ENCODE assay signal across 13 cellular contexts in the genomic region with DNA sequence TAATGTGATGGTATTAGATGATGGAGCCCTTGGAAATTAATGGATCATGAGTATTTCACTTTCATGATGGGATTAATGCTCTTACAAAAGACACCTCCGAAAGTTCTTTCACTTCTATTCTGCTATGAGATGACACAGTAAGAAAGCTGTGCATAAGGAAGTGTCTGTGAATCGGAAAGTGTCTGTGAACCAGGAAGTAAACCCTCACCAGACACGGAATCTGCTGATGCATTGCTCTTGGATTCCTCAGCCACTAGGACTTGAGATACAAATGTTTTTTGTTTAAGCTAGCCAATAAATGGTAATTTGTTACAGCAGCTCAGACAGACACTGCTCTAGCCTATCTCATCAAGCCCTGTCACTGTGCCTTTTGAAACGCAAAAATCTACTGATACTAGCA.
"Had no signal": no experiment of that assay in that cellular context is flagged by ENCODE, and none has a peak within 500 bp of the region (broad histone marks: within the 10 kb centered on the region; RNA-seq: fewer than 3 reads in every experiment).

No MANE protein-coding gene starts in this region.

- H3K4me1 ChIP-seq: gastroesophageal sphincter, neural progenitor cell, spleen, suprapubic skin, upper lobe of left lung had no signal

- H3K27ac ChIP-seq: epithelial cell of prostate, gastroesophageal sphincter, neural progenitor cell, ovary, spleen, suprapubic skin, upper lobe of left lung had no signal

- H3K4me3 ChIP-seq: gastroesophageal sphincter, neural progenitor cell, ovary, spleen, suprapubic skin, upper lobe of left lung had no signal

- H3K36me3 ChIP-seq: gastroesophageal sphincter, neural progenitor cell, ovary, spleen, suprapubic skin, upper lobe of left lung had no signal

- H3K9me3 ChIP-seq: gastroesophageal sphincter, ovary, suprapubic skin, upper lobe of left lung had no signal

- DNase-seq: activated CD4-positive, alpha-beta T cell treated with anti-CD3 and anti-CD28 coated beads for 1 hour; activated CD4-positive, alpha-beta T cell treated with anti-CD3 and anti-CD28 coated beads, Interleukin-2, amount 50 U/mL, for 4 hours; activated naive CD4-positive, alpha-beta T cell treated with anti-CD3 and anti-CD28 coated beads, Interleukin-2, amount 10 ng/mL, durations not matched to agents 7 days and 5 days; activated T-cell treated with anti-CD3 and anti-CD28 coated beads, Interleukin-2, amount 50 U/mL, for 24 hours; effector memory CD8-positive, alpha-beta T cell; naive B cell; ovary; spleen; upper lobe of left lung had no signal

- H3K27me3 ChIP-seq: gastroesophageal sphincter, neural progenitor cell, ovary, spleen, suprapubic skin, upper lobe of left lung had no signal
